Comparison of ENCODE assay signal across 1 cellular context in the genomic region with DNA sequence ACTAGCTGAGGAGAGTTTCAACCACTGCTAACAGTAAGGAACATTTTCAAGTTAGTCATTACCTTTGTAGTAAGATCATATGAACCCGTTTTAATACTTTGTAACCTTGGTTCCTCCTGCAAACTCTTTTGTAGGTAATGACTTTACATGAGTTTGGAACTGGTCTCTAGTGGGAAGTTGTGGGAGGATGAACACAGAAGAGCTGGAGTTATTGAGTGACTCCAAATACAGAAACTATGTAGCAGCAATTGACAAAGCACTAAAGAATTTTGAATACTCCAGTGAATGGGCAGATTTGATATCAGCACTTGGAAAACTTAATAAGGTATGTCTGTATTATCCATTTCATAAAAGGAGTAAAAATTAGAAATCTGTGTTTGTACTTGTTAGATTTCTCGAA.
TF ChIP-seq lines count a peak whose summit lies in the region.

No MANE protein-coding gene starts in this region.

TF ChIP-seq in SK-N-SH, 30 proteins besides CTCF, POLR2A, EP300 and RAD21 (continued from another document):
- TF ChIP-seq, protein P1, sequence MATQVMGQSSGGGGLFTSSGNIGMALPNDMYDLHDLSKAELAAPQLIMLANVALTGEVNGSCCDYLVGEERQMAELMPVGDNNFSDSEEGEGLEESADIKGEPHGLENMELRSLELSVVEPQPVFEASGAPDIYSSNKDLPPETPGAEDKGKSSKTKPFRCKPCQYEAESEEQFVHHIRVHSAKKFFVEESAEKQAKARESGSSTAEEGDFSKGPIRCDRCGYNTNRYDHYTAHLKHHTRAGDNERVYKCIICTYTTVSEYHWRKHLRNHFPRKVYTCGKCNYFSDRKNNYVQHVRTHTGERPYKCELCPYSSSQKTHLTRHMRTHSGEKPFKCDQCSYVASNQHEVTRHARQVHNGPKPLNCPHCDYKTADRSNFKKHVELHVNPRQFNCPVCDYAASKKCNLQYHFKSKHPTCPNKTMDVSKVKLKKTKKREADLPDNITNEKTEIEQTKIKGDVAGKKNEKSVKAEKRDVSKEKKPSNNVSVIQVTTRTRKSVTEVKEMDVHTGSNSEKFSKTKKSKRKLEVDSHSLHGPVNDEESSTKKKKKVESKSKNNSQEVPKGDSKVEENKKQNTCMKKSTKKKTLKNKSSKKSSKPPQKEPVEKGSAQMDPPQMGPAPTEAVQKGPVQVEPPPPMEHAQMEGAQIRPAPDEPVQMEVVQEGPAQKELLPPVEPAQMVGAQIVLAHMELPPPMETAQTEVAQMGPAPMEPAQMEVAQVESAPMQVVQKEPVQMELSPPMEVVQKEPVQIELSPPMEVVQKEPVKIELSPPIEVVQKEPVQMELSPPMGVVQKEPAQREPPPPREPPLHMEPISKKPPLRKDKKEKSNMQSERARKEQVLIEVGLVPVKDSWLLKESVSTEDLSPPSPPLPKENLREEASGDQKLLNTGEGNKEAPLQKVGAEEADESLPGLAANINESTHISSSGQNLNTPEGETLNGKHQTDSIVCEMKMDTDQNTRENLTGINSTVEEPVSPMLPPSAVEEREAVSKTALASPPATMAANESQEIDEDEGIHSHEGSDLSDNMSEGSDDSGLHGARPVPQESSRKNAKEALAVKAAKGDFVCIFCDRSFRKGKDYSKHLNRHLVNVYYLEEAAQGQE (IDR thresholded peaks at IDR 0.05; ENCODE audit: low read depth, low read length): no peak
- TF ChIP-seq, protein P2, sequence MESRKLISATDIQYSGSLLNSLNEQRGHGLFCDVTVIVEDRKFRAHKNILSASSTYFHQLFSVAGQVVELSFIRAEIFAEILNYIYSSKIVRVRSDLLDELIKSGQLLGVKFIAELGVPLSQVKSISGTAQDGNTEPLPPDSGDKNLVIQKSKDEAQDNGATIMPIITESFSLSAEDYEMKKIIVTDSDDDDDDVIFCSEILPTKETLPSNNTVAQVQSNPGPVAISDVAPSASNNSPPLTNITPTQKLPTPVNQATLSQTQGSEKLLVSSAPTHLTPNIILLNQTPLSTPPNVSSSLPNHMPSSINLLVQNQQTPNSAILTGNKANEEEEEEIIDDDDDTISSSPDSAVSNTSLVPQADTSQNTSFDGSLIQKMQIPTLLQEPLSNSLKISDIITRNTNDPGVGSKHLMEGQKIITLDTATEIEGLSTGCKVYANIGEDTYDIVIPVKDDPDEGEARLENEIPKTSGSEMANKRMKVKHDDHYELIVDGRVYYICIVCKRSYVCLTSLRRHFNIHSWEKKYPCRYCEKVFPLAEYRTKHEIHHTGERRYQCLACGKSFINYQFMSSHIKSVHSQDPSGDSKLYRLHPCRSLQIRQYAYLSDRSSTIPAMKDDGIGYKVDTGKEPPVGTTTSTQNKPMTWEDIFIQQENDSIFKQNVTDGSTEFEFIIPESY (IDR thresholded peaks at IDR 0.05; ENCODE audit: borderline replicate concordance, low read depth): no peak
- TF ChIP-seq FOXM1 (IDR thresholded peaks at IDR 0.05; ENCODE audit: low read depth) (no peak), JUND (IDR thresholded peaks at IDR 0.05) (no peak)
